In the genomic region with DNA sequence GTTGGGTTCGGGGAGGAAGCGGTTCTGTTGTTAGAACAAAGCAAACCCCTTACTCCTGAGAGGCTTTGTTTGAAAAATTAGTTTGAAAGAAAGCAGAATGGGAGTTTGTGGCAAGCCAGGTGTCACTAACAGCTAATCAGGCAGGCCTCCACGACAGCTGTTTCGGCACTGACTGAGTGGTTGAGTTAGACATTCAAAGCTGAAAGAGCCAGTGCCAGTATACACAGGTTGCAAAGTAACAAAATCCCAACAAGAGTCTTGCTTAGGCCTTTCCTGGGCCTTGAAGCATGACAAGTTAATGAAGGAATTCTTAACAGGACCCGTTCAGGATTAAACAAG, we compare ENCODE assay signal across 23 cellular contexts.
"Had no signal": no experiment of that assay in that cellular context is flagged by ENCODE, and none has a peak within 500 bp of the region (broad histone marks: within the 10 kb centered on the region; RNA-seq: fewer than 3 reads in every experiment).

No MANE protein-coding gene starts in this region.

- H3K4me3 Mint-ChIP-seq: immature natural killer cell; naive B cell; stimulated activated effector memory CD8-positive, alpha-beta T cell treated with anti-CD3 and anti-CD28 coated beads, Interleukin-12 subunit alpha, Interleukin-12 subunit beta, amount 100 ng/mL, for 72 hours had no signal

- ATAC-seq: gastroesophageal sphincter; left cardiac atrium; left ventricle myocardium superior; right cardiac atrium; stimulated activated effector memory CD8-positive, alpha-beta T cell treated with anti-CD3 and anti-CD28 coated beads, Interleukin-12 subunit alpha, Interleukin-12 subunit beta, amount 100 ng/mL, for 72 hours; stimulated activated naive CD8-positive, alpha-beta T cell treated with anti-CD3 and anti-CD28 coated beads, Interleukin-15, Interleukin-2, amounts not matched to agents 100 U/mL and 50 U/mL, for 24 hours had no signal

- FAIRE-seq: kidney had no signal

- H3K4me1 ChIP-seq: colonic mucosa, esophagus squamous epithelium, gastroesophageal sphincter, suprapubic skin, thyroid gland, upper lobe of left lung, uterus had no signal

- H3K27me3 ChIP-seq: colonic mucosa, esophagus squamous epithelium, gastroesophageal sphincter, suprapubic skin, thyroid gland, upper lobe of left lung, uterus had no signal

- DNase-seq: colonic mucosa; dermis blood vessel endothelial cell; esophagus squamous epithelium; foreskin fibroblast; glutamatergic neuron; immature natural killer cell; kidney; left cardiac atrium; left ventricle myocardium superior; mesenchymal stem cell; naive B cell; posterior cingulate gyrus; right cardiac atrium; stimulated activated CD4-positive, alpha-beta T cell treated with anti-CD3 and anti-CD28 coated beads, Interleukin-4, amount 100 ng/mL, for 1 hour; stimulated activated CD8-positive, alpha-beta memory T cell treated with anti-CD3 and anti-CD28 coated beads, Interleukin-4, amount 100 ng/mL, for 48 hours; stimulated activated naive CD8-positive, alpha-beta T cell treated with anti-CD3 and anti-CD28 coated beads, Interleukin-15, Interleukin-2, amounts not matched to agents 100 U/mL and 50 U/mL, for 24 hours; thyroid gland; upper lobe of left lung; uterus had no signal

- H3K9me3 ChIP-seq: colonic mucosa, esophagus squamous epithelium, suprapubic skin, thyroid gland, upper lobe of left lung, uterus had no signal

- H3K4me3 ChIP-seq: colonic mucosa, esophagus squamous epithelium, gastroesophageal sphincter, lung, suprapubic skin, thyroid gland, upper lobe of left lung, uterus had no signal

- H3K27ac ChIP-seq: colonic mucosa, esophagus squamous epithelium, gastroesophageal sphincter, suprapubic skin, thyroid gland, upper lobe of left lung, uterus had no signal

- H3K36me3 ChIP-seq: colonic mucosa, esophagus squamous epithelium, gastroesophageal sphincter, suprapubic skin, thyroid gland, upper lobe of left lung, uterus had no signal

- H3K4me1 Mint-ChIP-seq: immature natural killer cell; naive B cell; stimulated activated effector memory CD8-positive, alpha-beta T cell treated with anti-CD3 and anti-CD28 coated beads, Interleukin-12 subunit alpha, Interleukin-12 subunit beta, amount 100 ng/mL, for 72 hours had no signal

- H3K27ac Mint-ChIP-seq: immature natural killer cell; naive B cell; stimulated activated effector memory CD8-positive, alpha-beta T cell treated with anti-CD3 and anti-CD28 coated beads, Interleukin-12 subunit alpha, Interleukin-12 subunit beta, amount 100 ng/mL, for 72 hours had no signal

- H3K36me3 Mint-ChIP-seq: immature natural killer cell; naive B cell; stimulated activated effector memory CD8-positive, alpha-beta T cell treated with anti-CD3 and anti-CD28 coated beads, Interleukin-12 subunit alpha, Interleukin-12 subunit beta, amount 100 ng/mL, for 72 hours had no signal
